Comparison of ENCODE assay signal across 9 cellular contexts in genomic region chr14:90050271-90050670, GRCh38. TPM values are rescaled to one million over a fixed set of nuclear protein-coding genes. Genes with fewer than 3 reads are reported as not detected.
"Had no signal": no experiment of that assay in that cellular context is flagged by ENCODE, and none has a peak within 500 bp of the region (broad histone marks: within the 10 kb centered on the region; RNA-seq: fewer than 3 reads in every experiment).

No MANE protein-coding gene starts in this region.

- DNase-seq: GM23248, GOT3, H7, HFFc6, IMR-90 had no signal

- H3K27ac Mint-ChIP-seq: HFFc6 had no signal

- H3K9me3 Mint-ChIP-seq: HFFc6 had no signal

- H3K36me3 ChIP-seq: HAP-1 had no signal

- H3K27ac ChIP-seq: GM23248, HL-60 had no signal

- ATAC-seq: HCT116, K562 had no signal

- H3K9me3 ChIP-seq: HAP-1 had no signal

- FAIRE-seq: K562 had no signal

- H3K4me1 ChIP-seq: HAP-1 had no signal

- H3K9ac ChIP-seq: GM23248 had no signal

- H3K4me3 ChIP-seq: GM23248, HAP-1, K562 had no signal

- H3K4me3 Mint-ChIP-seq: HFFc6 had no signal

RNA-seq across cellular contexts. Expression of gene KCNK13, which starts 11.5 kb away (rescaled TPM):
- total RNA-seq: GM23248, HFFc6, IMR-90 had no signal
- polyA plus RNA-seq: GM23248, IMR-90 had no signal
